ENCODE assay signal across 12 cellular contexts in genomic region chr17:45395569-45396415, GRCh38. TPM values are rescaled to one million over a fixed set of nuclear protein-coding genes. Genes with fewer than 3 reads are reported as not detected.
A peak's percentile ranks its signal among the peaks of the same experiment; 100 is the strongest.
DNase-seq lines count a peak whose midpoint lies in the region; ATAC-seq and TF ChIP-seq lines count a peak whose summit lies in the region.
"Had no signal": no experiment of that assay in that cellular context is flagged by ENCODE, and none has a peak within 500 bp of the region (broad histone marks: within the 10 kb centered on the region; RNA-seq: fewer than 3 reads in every experiment).

No MANE protein-coding gene starts in this region.

- TF ChIP-seq CTCF in HFFc6 (IDR thresholded peaks at IDR 0.05) (no peak), neural progenitor cell (IDR thresholded peaks at IDR 0.05) (no peak), thoracic aorta (IDR thresholded peaks at IDR 0.05) (no peak)

- H3K27me3 Mint-ChIP-seq in HFFc6 (ENCODE audit: insufficient read depth), result peaks cover 15% of the 10 kb centered on the region
- H3K27me3 Mint-ChIP-seq in neural progenitor cell (ENCODE audit: insufficient read depth, low read depth), result peaks cover 7% of the 10 kb centered on the region
- no peaks in the 10 kb centered on the region for H3K27me3 Mint-ChIP-seq in effector memory CD8-positive, alpha-beta T cell

- peak overlapping the region; percentile 58 for H3K4me3 Mint-ChIP-seq in HFFc6
- H3K4me3 Mint-ChIP-seq in neural progenitor cell, result no peak overlapping the region
- no peak overlapping the region for H3K4me3 Mint-ChIP-seq in effector memory CD8-positive, alpha-beta T cell
- H3K4me3 Mint-ChIP-seq: activated naive CD4-positive, alpha-beta T cell treated with anti-CD3 and anti-CD28 coated beads for 36 hours had no signal

- no peaks in the 10 kb centered on the region for H3K4me1 ChIP-seq in neural progenitor cell
- H3K4me1 ChIP-seq in thoracic aorta (ENCODE audit: control insufficient read depth in 1 of 2, low read depth in 2 of 2), result peaks cover 8 to 11% of the 10 kb centered on the region in 2 donors

- peak overlapping the region; percentile 93 for H2AFZ ChIP-seq in neural progenitor cell (replicated peaks)
- H2AFZ ChIP-seq: PC-9 had no signal

- ATAC-seq in thoracic aorta (ENCODE audit: insufficient number of reproducible peaks, low FRiP score, low read depth) (no peak), HG02938 (IDR thresholded peaks at IDR 0.05; ENCODE audit: unreplicated experiment) (no peak)
- no peak for ATAC-seq in effector memory CD8-positive, alpha-beta T cell (replicated peaks)

- H3K9me3 ChIP-seq in neural progenitor cell (ENCODE audit: low read depth) (no peaks in the 10 kb centered on the region), thoracic aorta (no peaks in the 10 kb centered on the region)

- H3K36me3 ChIP-seq in neural progenitor cell (no peaks in the 10 kb centered on the region), thoracic aorta (no peaks in the 10 kb centered on the region)

- H3K9me3 Mint-ChIP-seq in HFFc6 (no peaks in the 10 kb centered on the region), neural progenitor cell (no peaks in the 10 kb centered on the region)
- no peaks in the 10 kb centered on the region for H3K9me3 Mint-ChIP-seq in effector memory CD8-positive, alpha-beta T cell
- H3K9me3 Mint-ChIP-seq: activated naive CD4-positive, alpha-beta T cell treated with anti-CD3 and anti-CD28 coated beads for 36 hours had no signal

- H4K20me1 ChIP-seq in neural progenitor cell (ENCODE audit: low read depth), result no peaks in the 10 kb centered on the region

- H3K36me3 Mint-ChIP-seq in HFFc6 (ENCODE audit: low read depth) (no peaks in the 10 kb centered on the region), neural progenitor cell (no peaks in the 10 kb centered on the region)
- peaks cover 43% of the 10 kb centered on the region for H3K36me3 Mint-ChIP-seq in effector memory CD8-positive, alpha-beta T cell (ENCODE audit: insufficient read depth)

- H3K27ac Mint-ChIP-seq in HFFc6, result peak overlapping the region; percentile 71; the same call in 1 of the 2 replicates
- no peak overlapping the region for H3K27ac Mint-ChIP-seq in neural progenitor cell
- no peak overlapping the region for H3K27ac Mint-ChIP-seq in effector memory CD8-positive, alpha-beta T cell

- H3K4me2 ChIP-seq in neural progenitor cell, result no peak overlapping the region
- H3K4me2 ChIP-seq: PC-9 had no signal

- H3F3A ChIP-seq in neural progenitor cell (ENCODE audit: low read depth), result no peaks in the 10 kb centered on the region

- H3K9ac ChIP-seq in neural progenitor cell, result no peak overlapping the region

- H3K4me3 ChIP-seq in neural progenitor cell (no peak overlapping the region), thoracic aorta (peak overlapping the region; percentile 63)
- H3K4me3 ChIP-seq: PC-9 had no signal

- H3K27ac ChIP-seq in neural progenitor cell (no peak overlapping the region), thoracic aorta (no peak overlapping the region)
- H3K27ac ChIP-seq: PC-9 had no signal

- H3K4me1 Mint-ChIP-seq in HFFc6 (ENCODE audit: low read depth), result peaks cover 8% of the 10 kb centered on the region
- peaks cover 18% of the 10 kb centered on the region for H3K4me1 Mint-ChIP-seq in neural progenitor cell
- H3K4me1 Mint-ChIP-seq in effector memory CD8-positive, alpha-beta T cell (ENCODE audit: low read depth in 2 of 2), result peaks cover 8 to 9% of the 10 kb centered on the region in 2 donors

- no peak for DNase-seq in HFFc6
- peak; percentile 8 for DNase-seq in epidermal melanocyte (ENCODE audit: insufficient read length, low spot score)
- DNase-seq in neural progenitor cell (ENCODE audit: low spot score), result no peak
- DNase-seq in thoracic aorta (ENCODE audit: low spot score), result no peak
- DNase-seq in activated CD4-positive, alpha-beta T cell treated with anti-CD3 and anti-CD28 coated beads, Interleukin-2, amount 50 U/mL, for 1 hour, result no peak
- DNase-seq in effector memory CD8-positive, alpha-beta T cell, result no peak
- no peak for DNase-seq in NCI-H1417 treated with DMSO at 0.1 percent for 48 hours (lab: John Stamatoyannopoulos, UW)
- DNase-seq: activated CD4-positive, CD25-positive, alpha-beta regulatory T cell; NCI-H1436 treated with DMSO at 0.1 percent for 48 hours had no signal

- no peaks in the 10 kb centered on the region for H3K79me2 ChIP-seq in neural progenitor cell (ENCODE audit: low read depth)

- no peaks in the 10 kb centered on the region for H3K27me3 ChIP-seq in neural progenitor cell
- no peaks in the 10 kb centered on the region for H3K27me3 ChIP-seq in thoracic aorta (replicated peaks; ENCODE audit: insufficient read depth)

RNA-seq across cellular contexts. Expression of gene ARHGAP27, which starts 36.9 kb away (rescaled TPM):
- total RNA-seq in HFFc6 (2021; fragmentation: NEBNext Ultra II Directional; extraction: Animal tissue kit (Norgen Biotek cat#: 25700)), result 1 to 10 TPM; 1.8 to 3.8 (median 2.7) TPM
- total RNA-seq in neural progenitor cell (ENCODE audit: low replicate concordance) (1.0 and 3.0 TPM in 2 replicates), thoracic aorta (10 to 100 TPM; 25.5 to 33.4 TPM)
